In the genomic region with DNA sequence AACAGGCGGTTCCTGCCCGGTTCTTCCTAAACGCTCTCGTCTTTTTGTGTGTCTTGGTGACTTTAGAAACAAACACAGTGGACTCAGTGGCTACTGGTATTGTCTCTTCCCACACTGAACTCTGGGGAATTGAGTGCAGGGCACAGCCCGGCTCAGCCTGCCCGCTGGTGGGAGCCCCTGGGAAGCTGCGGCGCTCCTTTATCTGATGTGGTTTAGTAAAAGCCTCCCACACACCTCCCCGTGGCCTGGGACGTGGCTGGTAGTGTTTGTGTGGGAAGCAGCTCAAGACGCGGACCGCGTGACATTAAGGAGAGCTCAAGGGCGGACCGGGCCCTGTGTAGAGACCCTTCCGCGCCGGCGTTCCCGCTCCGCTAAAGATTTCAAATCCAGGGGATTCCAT, we compare ENCODE assay signal across 18 cellular contexts. TPM values are rescaled to one million over a fixed set of nuclear protein-coding genes. Genes with fewer than 3 reads are reported as not detected.
A peak's percentile ranks its signal among the peaks of the same experiment; 100 is the strongest.
DNase-seq lines count a peak whose midpoint lies in the region; FAIRE-seq and TF ChIP-seq lines count a peak whose summit lies in the region.
"Had no signal": no experiment of that assay in that cellular context is flagged by ENCODE, and none has a peak within 500 bp of the region (broad histone marks: within the 10 kb centered on the region; RNA-seq: fewer than 3 reads in every experiment).

No MANE protein-coding gene starts in this region.

- no peak for FAIRE-seq in astrocyte (lab: Jason Lieb, UNC)
- FAIRE-seq: A204.1 had no signal

- H2AFZ ChIP-seq in astrocyte (ENCODE audit: low read depth, low read length) = no peak overlapping the region

- peaks cover 4% of the 10 kb centered on the region for H3K36me3 Mint-ChIP-seq in astrocyte (ENCODE audit: low read depth, unreplicated experiment)
- H3K36me3 Mint-ChIP-seq in nephron (ENCODE audit: low read depth) = peaks cover 5% of the 10 kb centered on the region
- no peaks in the 10 kb centered on the region for H3K36me3 Mint-ChIP-seq in type B pancreatic cell

- H3K4me3 Mint-ChIP-seq in astrocyte (ENCODE audit: unreplicated experiment) = no peak overlapping the region
- no peak overlapping the region for H3K4me3 Mint-ChIP-seq in nephron
- H3K4me3 Mint-ChIP-seq in type B pancreatic cell = no peak overlapping the region

- TF ChIP-seq CTCF in astrocyte (IDR thresholded peaks at IDR 0.05; ENCODE audit: insufficient read depth, low read depth, low read length) (no peak), nephron (IDR thresholded peaks at IDR 0.05; ENCODE audit: unreplicated experiment in 3 of 3) (no peak), type B pancreatic cell (conservative IDR thresholded peaks at IDR 0.05) (no peak)

- H3K27me3 Mint-ChIP-seq in astrocyte (ENCODE audit: low read depth, unreplicated experiment) = no peaks in the 10 kb centered on the region
- no peaks in the 10 kb centered on the region for H3K27me3 Mint-ChIP-seq in nephron (ENCODE audit: low read depth)
- H3K27me3 Mint-ChIP-seq in type B pancreatic cell = no peaks in the 10 kb centered on the region

- H3K9me3 ChIP-seq in BLaER1 (no peaks in the 10 kb centered on the region), astrocyte (ENCODE audit: insufficient read depth, low read depth, low read length) (no peaks in the 10 kb centered on the region)
- H3K9me3 ChIP-seq: Caco-2 had no signal

- H3K27me3 ChIP-seq in BLaER1 (peaks cover 82% of the 10 kb centered on the region), astrocyte (ENCODE audit: insufficient read depth, low read length) (no peaks in the 10 kb centered on the region)

- peak; percentile 73 for DNase-seq in OCI-M1 (lab: John Stamatoyannopoulos, UW)
- peak; percentile 15 for DNase-seq in astrocyte (ENCODE audit: low read depth)
- DNase-seq in putamen (ENCODE audit: low spot score) = no peak
- DNase-seq in stimulated activated CD4-positive, alpha-beta T cell treated with anti-CD3 and anti-CD28 coated beads, Interleukin-4, amount 100 ng/mL, for 4 hours = no peak
- DNase-seq in type B pancreatic cell (ENCODE audit: extremely low spot score, unreplicated experiment) = no peak
- no peak for DNase-seq in NCI-H748 (lab: John Stamatoyannopoulos, UW; ENCODE audit: unreplicated experiment)
- DNase-seq: Caco-2, DMS153, EL, GOT3, KBM-7, NCI-H1436 treated with DMSO at 0.1 percent for 48 hours, NCI-H82 had no signal

- H3K4me1 ChIP-seq in BLaER1 (peaks cover 72% of the 10 kb centered on the region), astrocyte (ENCODE audit: insufficient read depth, low read length) (no peaks in the 10 kb centered on the region)
- H3K4me1 ChIP-seq: Caco-2 had no signal

- H3K79me2 ChIP-seq in astrocyte (ENCODE audit: insufficient read depth, low read length) = no peaks in the 10 kb centered on the region

- H3K27ac Mint-ChIP-seq in astrocyte (ENCODE audit: unreplicated experiment) (no peak overlapping the region), nephron (peak overlapping the region in 2 of 3 experiments; percentile 33 to 52), type B pancreatic cell (no peak overlapping the region)

- H4K20me1 ChIP-seq in BLaER1 (peaks cover 88% of the 10 kb centered on the region), astrocyte (ENCODE audit: insufficient read depth, low read length) (peaks cover 9% of the 10 kb centered on the region)

- H3K27ac ChIP-seq in BLaER1 (no peak overlapping the region), astrocyte (ENCODE audit: low read depth, low read length) (no peak overlapping the region)
- H3K27ac ChIP-seq: C4-2B had no signal

- H3K36me3 ChIP-seq in BLaER1 (no peaks in the 10 kb centered on the region), astrocyte (ENCODE audit: insufficient read depth, low read length) (no peaks in the 10 kb centered on the region)

- peak overlapping the region; percentile 82 for H3K4me2 ChIP-seq in BLaER1
- no peak overlapping the region for H3K4me2 ChIP-seq in astrocyte (ENCODE audit: low read length)

- H3K4me1 Mint-ChIP-seq in astrocyte (ENCODE audit: low read depth, unreplicated experiment) = no peaks in the 10 kb centered on the region
- peaks cover 20% of the 10 kb centered on the region for H3K4me1 Mint-ChIP-seq in nephron
- H3K4me1 Mint-ChIP-seq in type B pancreatic cell (ENCODE audit: unreplicated experiment) = no peaks in the 10 kb centered on the region

- no peak overlapping the region for H3K9ac ChIP-seq in BLaER1
- H3K9ac ChIP-seq in astrocyte (ENCODE audit: low read length) = no peak overlapping the region

- no peak overlapping the region for H3K4me3 ChIP-seq in BLaER1
- no peak overlapping the region for H3K4me3 ChIP-seq in astrocyte (ENCODE audit: insufficient read depth, low read depth, low read length)

- H3K9me3 Mint-ChIP-seq in astrocyte (ENCODE audit: unreplicated experiment) = no peaks in the 10 kb centered on the region
- no peaks in the 10 kb centered on the region for H3K9me3 Mint-ChIP-seq in nephron
- no peaks in the 10 kb centered on the region for H3K9me3 Mint-ChIP-seq in type B pancreatic cell

RNA-seq across cellular contexts. Expression of gene PVALEF, which starts 55.4 kb away (rescaled TPM):
- total RNA-seq in astrocyte = not detected in 2 replicates
- total RNA-seq in type B pancreatic cell (ENCODE audit: low replicate concordance) = 0.21 TPM in 1 of 2 replicates, not detected in the other
- total RNA-seq: Caco-2, NCI-H460 had no signal

RNA-seq across cellular contexts. Expression of gene AATK, which starts 56.1 kb away (rescaled TPM):
- total RNA-seq in astrocyte (0.41 and 0.54 TPM in 2 replicates), type B pancreatic cell (ENCODE audit: low replicate concordance) (4.6 and 6.4 TPM in 2 replicates)

Comparison
In these comparisons a context has a peak if more than half of its experiments do, and no peak if none do; other contexts are left out.
1. DNase-seq: peak in OCI-M1 (single experiment) and astrocyte (single experiment); none in putamen (single experiment), stimulated activated CD4-positive, alpha-beta T cell treated with anti-CD3 and anti-CD28 coated beads, Interleukin-4, amount 100 ng/mL, for 4 hours (0 of 2), type B pancreatic cell (single experiment) and NCI-H748 (single experiment).
2. H3K27ac Mint-ChIP-seq: peak in nephron (2 of 3); none in astrocyte (single experiment) and type B pancreatic cell (single experiment).